In the genomic region with DNA sequence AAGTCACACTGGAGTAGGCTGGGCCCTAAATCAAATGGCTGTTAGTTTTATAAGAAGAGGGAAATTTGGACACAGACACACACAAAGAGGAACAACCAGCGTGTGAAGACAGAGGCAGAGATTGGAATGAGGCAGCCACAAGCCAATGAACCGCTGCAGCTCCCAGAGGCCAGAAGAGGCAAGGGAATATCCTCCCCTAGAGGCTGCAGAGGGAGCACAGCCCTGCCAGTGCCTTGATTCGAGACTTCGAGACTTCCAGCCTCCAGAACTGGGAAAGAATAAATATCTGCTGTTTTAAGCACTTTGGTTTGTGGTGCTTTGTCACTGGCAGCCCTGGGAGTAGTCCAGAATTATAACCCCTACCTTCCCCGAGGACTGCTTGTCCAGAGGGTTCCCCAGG, we compare ENCODE assay signal across 16 cellular contexts.
DNase-seq lines count a peak whose midpoint lies in the region; ATAC-seq, FAIRE-seq and TF ChIP-seq lines count a peak whose summit lies in the region.
"Had no signal": no experiment of that assay in that cellular context is flagged by ENCODE, and none has a peak within 500 bp of the region (broad histone marks: within the 10 kb centered on the region; RNA-seq: fewer than 3 reads in every experiment).

No MANE protein-coding gene starts in this region.

- no peaks in the 10 kb centered on the region for H3K9me1 ChIP-seq in endothelial cell of umbilical vein (replicated peaks; ENCODE audit: control insufficient read depth, extremely low read depth, insufficient read depth, low read length)

- no peaks in the 10 kb centered on the region for H3K36me3 ChIP-seq in endothelial cell of umbilical vein (ENCODE audit: control insufficient read depth in 2 of 2, extremely low read depth in 1 of 2, insufficient read depth in 2 of 2, low read length in 2 of 2)
- H3K36me3 ChIP-seq: suprapubic skin had no signal

- no peaks in the 10 kb centered on the region for H3K4me1 ChIP-seq in endothelial cell of umbilical vein (ENCODE audit: control insufficient read depth, extremely low read depth, insufficient read depth, low read length)

- no peak overlapping the region for H3K4me2 ChIP-seq in endothelial cell of umbilical vein (ENCODE audit: insufficient read depth, low read length)

- no peak for TF ChIP-seq POLR2A in endothelial cell of umbilical vein (IDR thresholded peaks at IDR 0.05; ENCODE audit: low read depth, low read length)

- TF ChIP-seq CTCF in endothelial cell of umbilical vein (IDR thresholded peaks at IDR 0.05; ENCODE audit: extremely low read depth in 1 of 2, insufficient read depth in 1 of 2, low read depth in 1 of 2, low read length in 2 of 2) = no peak
- peak; percentile 28 for TF ChIP-seq CTCF in retinal pigment epithelial cell (conservative IDR thresholded peaks at IDR 0.05; ENCODE audit: low read depth, low read length)

- dilution Hi-C loops in endothelial cell of umbilical vein (cut with MboI; ENCODE audit: extremely low pct_ligation_motif_present, low sequenced_read_pairs) = no loop called here

- no peaks in the 10 kb centered on the region for H4K20me1 ChIP-seq in endothelial cell of umbilical vein (replicated peaks; ENCODE audit: control insufficient read depth, extremely low read depth, insufficient read depth, low read length)

- DNase-seq in DMS 273 (lab: John Stamatoyannopoulos, UW; ENCODE audit: unreplicated experiment) (peak; percentile 14), DMS 273 treated with DMSO at 0.1 percent for 48 hours (lab: John Stamatoyannopoulos, UW) (no peak), RCC 7860 (ENCODE audit: low spot score) (peak; percentile 74), endothelial cell of umbilical vein (ENCODE audit: low read depth, low spot score) (no peak), retinal pigment epithelial cell (ENCODE audit: low read depth) (no peak), sciatic nerve (ENCODE audit: low spot score) (no peak), DMS79 treated with DMSO at 0.1 percent for 48 hours (lab: John Stamatoyannopoulos, UW) (no peak)
- DNase-seq: activated CD4-positive, alpha-beta T cell treated with anti-CD3 and anti-CD28 coated beads, Interleukin-2, amount 10 ng/mL, durations not matched to agents 7 days and 5 days; KG1; left cardiac atrium; naive thymus-derived CD4-positive, alpha-beta T cell; NCI-H2081 treated with DMSO at 0.1 percent for 48 hours; NK-92 treated with Interleukin-12 subunit alpha and Interleukin-12 subunit beta, amount 100 ng/mL, for 24 hours had no signal

- intact Hi-C loops in endothelial cell of umbilical vein (cut with micrococcal nuclease) = no loop called here
- intact Hi-C loops in sciatic nerve (cut with DNase I) = no loop called here

- H3K27ac ChIP-seq in endothelial cell of umbilical vein (ENCODE audit: insufficient read depth, low read depth, low read length) = no peak overlapping the region
- H3K27ac ChIP-seq: 22Rv1, suprapubic skin had no signal

- ATAC-seq in sciatic nerve (no peak), GM18868 (IDR thresholded peaks at IDR 0.05; ENCODE audit: unreplicated experiment) (no peak)
- ATAC-seq: left cardiac atrium; naive thymus-derived CD4-positive, alpha-beta T cell had no signal

- H3K27me3 ChIP-seq in endothelial cell of umbilical vein (ENCODE audit: control insufficient read depth in 2 of 2, insufficient read depth in 2 of 2, low read length in 2 of 2) = peaks cover 0 to 1% of the 10 kb centered on the region in 2 experiments

- H3K9me3 ChIP-seq in endothelial cell of umbilical vein (replicated peaks; ENCODE audit: control insufficient read depth, insufficient read depth, low read length) = no peaks in the 10 kb centered on the region
- H3K9me3 ChIP-seq: suprapubic skin had no signal

- no peaks in the 10 kb centered on the region for H3K79me2 ChIP-seq in endothelial cell of umbilical vein (ENCODE audit: control insufficient read depth, insufficient read depth, low read length)

- peak; percentile 81 for FAIRE-seq in RCC 7860 (lab: Jason Lieb, UNC)
- peak; percentile 24 for FAIRE-seq in endothelial cell of umbilical vein (lab: Jason Lieb, UNC)

- H3K4me3 ChIP-seq in endothelial cell of umbilical vein (replicated peaks in 1 of 3; ENCODE audit: insufficient read depth in 1 of 3, low read depth in 1 of 3, low read length in 3 of 3) (no peak overlapping the region), retinal pigment epithelial cell (ENCODE audit: low read length) (no peak overlapping the region)
- H3K4me3 ChIP-seq: suprapubic skin had no signal

- POLR2A ChIA-PET in endothelial cell of umbilical vein (lab: Charles Lee) = no interaction called here

- CTCF ChIA-PET in endothelial cell of umbilical vein (lab: Charles Lee) = interaction anchor here (1.3 kb wide), 1 partner anchor 22 kb away, joined by 4 read pairs; no protein-coding TSS in a partner anchor

- H3K9ac ChIP-seq in endothelial cell of umbilical vein (replicated peaks; ENCODE audit: extremely low read depth, insufficient read depth, low read length) = no peak overlapping the region

- BruUV-seq in endothelial cell of umbilical vein (replicated peaks; lab: Mats Ljungman, UMichigan) = no TSS peak

- H2AFZ ChIP-seq in endothelial cell of umbilical vein (ENCODE audit: low read depth, low read length) = no peak overlapping the region

TF ChIP-seq in endothelial cell of umbilical vein, 7 proteins besides CTCF, POLR2A, EP300 and RAD21:
- TF ChIP-seq EZH2 (IDR thresholded peaks at IDR 0.05; ENCODE audit: borderline replicate concordance, low read depth, low read length, severe bottlenecking) (no peak), MYC (IDR thresholded peaks at IDR 0.05; ENCODE audit: low read depth, low read length) (no peak), GATA2 (IDR thresholded peaks at IDR 0.05; ENCODE audit: insufficient read depth, insufficient read length, low read depth, low read length) (no peak), POLR2AphosphoS5 (IDR thresholded peaks at IDR 0.05; ENCODE audit: insufficient read depth, low read depth, low read length) (no peak), FOS (IDR thresholded peaks at IDR 0.05; ENCODE audit: borderline replicate concordance, insufficient read depth, low read length) (no peak), JUN (IDR thresholded peaks at IDR 0.05; ENCODE audit: borderline replicate concordance, insufficient read depth, insufficient read length, low read depth) (no peak)
- TF ChIP-seq, protein P1, sequence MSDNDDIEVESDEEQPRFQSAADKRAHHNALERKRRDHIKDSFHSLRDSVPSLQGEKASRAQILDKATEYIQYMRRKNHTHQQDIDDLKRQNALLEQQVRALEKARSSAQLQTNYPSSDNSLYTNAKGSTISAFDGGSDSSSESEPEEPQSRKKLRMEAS (IDR thresholded peaks at IDR 0.05; ENCODE audit: insufficient read depth, insufficient read length) = no peak

Comparison
In these comparisons a context has a peak if more than half of its experiments do, and no peak if none do; other contexts are left out.
1. DNase-seq: peak in DMS 273 (single experiment) and RCC 7860 (single experiment); none in DMS 273 treated with DMSO at 0.1 percent for 48 hours (single experiment), endothelial cell of umbilical vein (single experiment), retinal pigment epithelial cell (single experiment), sciatic nerve (single experiment) and DMS79 treated with DMSO at 0.1 percent for 48 hours (single experiment).